Comparison of ENCODE assay signal across 1 cellular context in the genomic region with DNA sequence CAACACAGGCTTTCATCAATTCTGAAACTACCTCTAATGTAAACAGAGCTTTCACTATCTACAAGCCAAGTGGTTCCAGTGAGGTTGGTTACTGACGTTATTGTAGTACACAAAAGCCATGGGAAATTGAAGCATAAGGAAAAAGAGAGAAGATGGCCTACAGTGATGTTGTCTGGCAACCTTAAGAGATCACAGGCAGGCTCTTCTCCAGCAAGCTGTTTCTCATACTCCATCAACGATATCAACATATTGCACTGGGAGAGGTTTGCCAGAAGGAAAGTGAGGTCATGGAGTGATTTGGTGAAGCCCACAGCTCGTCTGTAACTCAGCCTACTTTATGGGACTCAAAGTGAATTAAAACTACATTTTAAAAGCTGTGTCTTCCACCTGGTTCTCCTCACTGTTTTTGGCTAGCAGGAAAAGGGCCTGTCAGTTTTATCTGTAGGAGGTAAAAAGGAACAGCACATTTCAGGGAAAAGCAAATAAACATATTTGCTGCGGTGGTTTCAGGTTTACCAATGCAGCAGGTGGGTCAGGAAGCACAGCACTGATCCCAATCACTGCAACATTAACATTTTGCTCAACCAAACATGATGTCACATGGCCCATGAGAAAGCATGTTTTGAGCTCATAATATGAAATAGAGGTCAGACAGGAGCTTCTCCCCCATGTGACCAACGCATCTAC.
TF ChIP-seq lines count a peak whose summit lies in the region.

No MANE protein-coding gene starts in this region.

TF ChIP-seq in IMR-90, 13 proteins besides CTCF, POLR2A, EP300 and RAD21 (continued from another document):
- TF ChIP-seq, protein P1, sequence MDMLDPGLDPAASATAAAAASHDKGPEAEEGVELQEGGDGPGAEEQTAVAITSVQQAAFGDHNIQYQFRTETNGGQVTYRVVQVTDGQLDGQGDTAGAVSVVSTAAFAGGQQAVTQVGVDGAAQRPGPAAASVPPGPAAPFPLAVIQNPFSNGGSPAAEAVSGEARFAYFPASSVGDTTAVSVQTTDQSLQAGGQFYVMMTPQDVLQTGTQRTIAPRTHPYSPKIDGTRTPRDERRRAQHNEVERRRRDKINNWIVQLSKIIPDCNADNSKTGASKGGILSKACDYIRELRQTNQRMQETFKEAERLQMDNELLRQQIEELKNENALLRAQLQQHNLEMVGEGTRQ (IDR thresholded peaks at IDR 0.05; ENCODE audit: low read depth, low read length): no peak
- TF ChIP-seq FOS (IDR thresholded peaks at IDR 0.05; ENCODE audit: low read depth, low read length) (no peak), CEBPB (IDR thresholded peaks at IDR 0.05; ENCODE audit: low read depth, low read length) (no peak), MXI1 (IDR thresholded peaks at IDR 0.05; ENCODE audit: borderline replicate concordance, low read depth, low read length) (no peak), SMC3 (IDR thresholded peaks at IDR 0.05; ENCODE audit: low read depth, low read length) (no peak), CHD1 (IDR thresholded peaks at IDR 0.05; ENCODE audit: low read depth, low read length) (no peak), RCOR1 (IDR thresholded peaks at IDR 0.05; ENCODE audit: insufficient replicate concordance, low read length) (no peak), MAFK (IDR thresholded peaks at IDR 0.05; ENCODE audit: low read depth, low read length) (no peak), RFX5 (IDR thresholded peaks at IDR 0.05; ENCODE audit: low read depth, low read length) (no peak), MAZ (IDR thresholded peaks at IDR 0.05; ENCODE audit: borderline replicate concordance, low read depth, low read length) (no peak), BHLHE40 (IDR thresholded peaks at IDR 0.05; ENCODE audit: low read depth, low read length) (no peak)
- TF ChIP-seq, protein P2, sequence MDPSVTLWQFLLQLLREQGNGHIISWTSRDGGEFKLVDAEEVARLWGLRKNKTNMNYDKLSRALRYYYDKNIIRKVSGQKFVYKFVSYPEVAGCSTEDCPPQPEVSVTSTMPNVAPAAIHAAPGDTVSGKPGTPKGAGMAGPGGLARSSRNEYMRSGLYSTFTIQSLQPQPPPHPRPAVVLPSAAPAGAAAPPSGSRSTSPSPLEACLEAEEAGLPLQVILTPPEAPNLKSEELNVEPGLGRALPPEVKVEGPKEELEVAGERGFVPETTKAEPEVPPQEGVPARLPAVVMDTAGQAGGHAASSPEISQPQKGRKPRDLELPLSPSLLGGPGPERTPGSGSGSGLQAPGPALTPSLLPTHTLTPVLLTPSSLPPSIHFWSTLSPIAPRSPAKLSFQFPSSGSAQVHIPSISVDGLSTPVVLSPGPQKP (IDR thresholded peaks at IDR 0.05; ENCODE audit: borderline replicate concordance, low read depth, low read length): no peak
